Comparison of ENCODE assay signal across 24 cellular contexts in genomic region chrX:103477496-103477895, GRCh38. TPM values are rescaled to one million over a fixed set of nuclear protein-coding genes. Genes with fewer than 3 reads are reported as not detected.
"Had no signal": no experiment of that assay in that cellular context is flagged by ENCODE, and none has a peak within 500 bp of the region (broad histone marks: within the 10 kb centered on the region; RNA-seq: fewer than 3 reads in every experiment).

No MANE protein-coding gene starts in this region.

- ATAC-seq: activated T-helper 17 cell treated with anti-CD3 and anti-CD28 coated beads, Interleukin-2, amount 50 U/mL, for 72 hours; effector memory CD8-positive, alpha-beta T cell; left cardiac atrium; WTC11 had no signal

- H3K27ac Mint-ChIP-seq: activated naive CD8-positive, alpha-beta T cell; activated T-cell treated with anti-CD3 and anti-CD28 coated beads, Interleukin-2, amount 50 U/mL, for 24 hours; activated T-helper 17 cell treated with anti-CD3 and anti-CD28 coated beads, Interleukin-2, amount 50 U/mL, for 72 hours; effector memory CD8-positive, alpha-beta T cell; nephron; type B pancreatic cell; WTC11 had no signal

- H3K9me3 Mint-ChIP-seq: activated T-cell treated with anti-CD3 and anti-CD28 coated beads, Interleukin-2, amount 50 U/mL, for 24 hours; activated T-helper 17 cell treated with anti-CD3 and anti-CD28 coated beads, Interleukin-2, amount 50 U/mL, for 72 hours; central memory CD8-positive, alpha-beta T cell; effector memory CD8-positive, alpha-beta T cell; nephron; type B pancreatic cell; WTC11 had no signal

- H3K27me3 Mint-ChIP-seq: activated naive CD8-positive, alpha-beta T cell; activated T-helper 17 cell treated with anti-CD3 and anti-CD28 coated beads, Interleukin-2, amount 50 U/mL, for 72 hours; central memory CD8-positive, alpha-beta T cell; effector memory CD8-positive, alpha-beta T cell; type B pancreatic cell had no signal

- H3K4me3 ChIP-seq: breast epithelium, colonic mucosa, dorsolateral prefrontal cortex, esophagus muscularis mucosa, ovary, prostate gland, thoracic aorta, vagina had no signal

- H3K9me3 ChIP-seq: breast epithelium, colonic mucosa, esophagus muscularis mucosa, neutrophil, ovary, prostate gland, thoracic aorta, vagina had no signal

- DNase-seq: activated T-cell treated with anti-CD3 and anti-CD28 coated beads, Interleukin-2, amount 50 U/mL, for 24 hours; amniotic stem cell; colonic mucosa; dorsolateral prefrontal cortex; effector memory CD8-positive, alpha-beta T cell; foreskin melanocyte; hippocampal formation; left cardiac atrium; ovary; stimulated activated CD4-positive, alpha-beta T cell treated with anti-CD3 and anti-CD28 coated beads, Interleukin-4, amount 100 ng/mL, for 24 hours; stimulated activated naive CD4-positive, alpha-beta T cell treated with Interleukin-2 at 50 U/mL for 16 hours had no signal

- H3K27me3 ChIP-seq: colonic mucosa, esophagus muscularis mucosa, neutrophil, ovary, vagina had no signal

- H3K4me3 Mint-ChIP-seq: activated naive CD8-positive, alpha-beta T cell; activated T-cell treated with anti-CD3 and anti-CD28 coated beads, Interleukin-2, amount 50 U/mL, for 24 hours; activated T-helper 17 cell treated with anti-CD3 and anti-CD28 coated beads, Interleukin-2, amount 50 U/mL, for 72 hours; central memory CD8-positive, alpha-beta T cell; effector memory CD8-positive, alpha-beta T cell; nephron; type B pancreatic cell; WTC11 had no signal

- H3K27ac ChIP-seq: breast epithelium, colonic mucosa, dorsolateral prefrontal cortex, esophagus muscularis mucosa, neutrophil, ovary, prostate gland, thoracic aorta, vagina had no signal

- H3K4me1 Mint-ChIP-seq: activated T-helper 17 cell treated with anti-CD3 and anti-CD28 coated beads, Interleukin-2, amount 50 U/mL, for 72 hours; central memory CD8-positive, alpha-beta T cell; nephron; WTC11 had no signal

- H3K36me3 ChIP-seq: breast epithelium, colonic mucosa, esophagus muscularis mucosa, neutrophil, ovary, prostate gland, thoracic aorta, vagina had no signal

- H3K36me3 Mint-ChIP-seq: activated naive CD8-positive, alpha-beta T cell; type B pancreatic cell; WTC11 had no signal

- H3K4me1 ChIP-seq: breast epithelium, colonic mucosa, esophagus muscularis mucosa, prostate gland, vagina had no signal

RNA-seq across cellular contexts. Expression of gene RAB40A, which starts 41.8 kb away (rescaled TPM):
- total RNA-seq: mononuclear cell had no signal
